ENCODE assay signal across 12 cellular contexts in the genomic region with DNA sequence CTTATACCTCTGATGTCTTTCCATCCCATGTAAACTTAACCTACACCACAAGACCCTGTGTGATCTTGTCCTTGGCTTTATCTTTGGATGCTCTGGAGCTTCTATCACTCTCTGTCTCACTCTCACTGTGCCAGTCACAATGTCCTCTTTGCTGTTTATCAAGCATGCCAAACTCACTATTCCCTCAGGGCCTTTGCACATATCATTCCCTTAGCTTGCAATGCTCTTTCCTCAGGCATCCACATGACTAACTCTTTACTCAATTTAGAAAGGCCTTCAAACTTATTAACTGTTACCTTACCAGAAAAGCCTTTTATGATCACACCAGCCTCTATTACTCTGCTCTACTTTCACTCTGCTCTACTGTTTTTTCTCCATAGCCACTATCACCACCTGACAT.
"Had no signal": no experiment of that assay in that cellular context is flagged by ENCODE, and none has a peak within 500 bp of the region (broad histone marks: within the 10 kb centered on the region; RNA-seq: fewer than 3 reads in every experiment).

No MANE protein-coding gene starts in this region.

- H3K27ac Mint-ChIP-seq: activated naive CD8-positive, alpha-beta T cell treated with anti-CD3 and anti-CD28 coated beads, Interleukin-2, amount 50 U/mL, for 24 hours; neural progenitor cell had no signal

- H3K4me1 ChIP-seq: breast epithelium, neural progenitor cell, psoas muscle, right lobe of liver, spleen had no signal

- H3K27ac ChIP-seq: ascending aorta, breast epithelium, neural progenitor cell, psoas muscle, right lobe of liver, spleen had no signal

- H3K27me3 ChIP-seq: ascending aorta, breast epithelium, neural progenitor cell, right lobe of liver, spleen had no signal

- H3K4me3 Mint-ChIP-seq: activated naive CD8-positive, alpha-beta T cell treated with anti-CD3 and anti-CD28 coated beads, Interleukin-2, amount 50 U/mL, for 24 hours; neural progenitor cell had no signal

- H3K4me1 Mint-ChIP-seq: activated naive CD8-positive, alpha-beta T cell treated with anti-CD3 and anti-CD28 coated beads, Interleukin-2, amount 50 U/mL, for 24 hours had no signal

- H3K36me3 Mint-ChIP-seq: neural progenitor cell had no signal

- H3K27me3 Mint-ChIP-seq: activated naive CD8-positive, alpha-beta T cell treated with anti-CD3 and anti-CD28 coated beads, Interleukin-2, amount 50 U/mL, for 24 hours had no signal

- H3K9me3 Mint-ChIP-seq: activated naive CD8-positive, alpha-beta T cell treated with anti-CD3 and anti-CD28 coated beads, Interleukin-2, amount 50 U/mL, for 24 hours; neural progenitor cell had no signal

- ATAC-seq: activated naive CD8-positive, alpha-beta T cell treated with anti-CD3 and anti-CD28 coated beads, Interleukin-2, amount 50 U/mL, for 24 hours; left colon; psoas muscle; right lobe of liver had no signal

- H3K4me3 ChIP-seq: ascending aorta, breast epithelium, lung, neural progenitor cell, psoas muscle, right lobe of liver, spleen had no signal

- DNase-seq: activated naive CD4-positive, alpha-beta T cell treated with Interleukin-2 at 50 U/mL for 16 hours; activated naive CD8-positive, alpha-beta T cell treated with anti-CD3 and anti-CD28 coated beads, Interleukin-2, amount 50 U/mL, for 24 hours; activated T-cell treated with anti-CD3 and anti-CD28 coated beads for 4 hours; head of caudate nucleus; left colon; psoas muscle; right lobe of liver; spleen had no signal
